In the genomic region with DNA sequence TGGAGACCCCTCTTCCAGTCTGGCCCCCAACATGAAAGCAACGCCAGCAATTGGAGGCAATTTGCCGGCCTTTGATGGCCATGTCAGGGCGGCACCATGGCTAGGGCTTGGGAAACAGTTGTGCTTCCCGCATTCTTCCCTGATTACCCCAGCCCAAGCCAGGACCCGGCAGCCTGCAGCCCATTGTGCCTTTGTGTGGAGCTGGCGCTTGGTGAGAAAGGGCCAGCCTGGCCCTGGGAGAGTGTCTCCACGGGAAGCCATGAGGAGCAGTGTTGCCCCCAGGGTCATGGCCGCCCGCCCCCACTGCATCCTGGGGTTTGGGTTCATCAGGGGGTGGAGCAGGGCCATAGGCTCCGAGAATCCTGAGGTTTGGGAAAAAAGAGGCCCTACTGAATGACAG, we compare ENCODE assay signal across 27 cellular contexts.
DNase-seq lines count a peak whose midpoint lies in the region; ATAC-seq, FAIRE-seq and TF ChIP-seq lines count a peak whose summit lies in the region.
"Had no signal": no experiment of that assay in that cellular context is flagged by ENCODE, and none has a peak within 500 bp of the region (broad histone marks: within the 10 kb centered on the region; RNA-seq: fewer than 3 reads in every experiment).

No MANE protein-coding gene starts in this region.

- H2AFZ ChIP-seq in H1 (ENCODE audit: low read length): no peak overlapping the region
- no peak overlapping the region for H2AFZ ChIP-seq in SK-N-SH (ENCODE audit: low read depth)
- H2AFZ ChIP-seq: GM23248, PC-9 had no signal

- no peak for TF ChIP-seq POLR2A in H1 (IDR thresholded peaks at IDR 0.05; ENCODE audit: control extremely low read depth in 1 of 2, low read depth in 2 of 2, low read length in 2 of 2)

- H3K56ac ChIP-seq in H1 (replicated peaks; ENCODE audit: insufficient read length, low read depth, low read length): no peak overlapping the region

- H3K4me1 ChIP-seq in H1 (replicated peaks in 1 of 4; ENCODE audit: control insufficient read depth in 3 of 4, insufficient read depth in 4 of 4, low read length in 3 of 4) (peaks cover 0 to 11% (median 5%) of the 10 kb centered on the region in 4 experiments; a peak in 5 of 7 replicates), mesodermal cell (ENCODE audit: control insufficient read depth, insufficient read depth, low read length, poor library complexity, severe bottlenecking) (peaks cover 22% of the 10 kb centered on the region), SK-N-SH (ENCODE audit: control insufficient read depth in 1 of 2, insufficient read depth in 2 of 2, low read depth in 1 of 2, low read length in 1 of 2) (peaks cover 0 to 91% of the 10 kb centered on the region in 2 experiments; a peak in 1 of 4 replicates)

- H3K27me3 ChIP-seq in H1 (replicated peaks in 1 of 4; ENCODE audit: control insufficient read depth in 3 of 4, extremely low read depth in 1 of 4, insufficient read depth in 3 of 4, low read length in 3 of 4) (no peaks in the 10 kb centered on the region), SK-N-SH (ENCODE audit: insufficient read depth) (no peaks in the 10 kb centered on the region)
- H3K27me3 ChIP-seq: BE2C had no signal

- H4K91ac ChIP-seq in H1 (replicated peaks; ENCODE audit: insufficient read length, low read length): no peak overlapping the region

- TF ChIP-seq CTCF in H1 (IDR thresholded peaks at IDR 0.05; ENCODE audit: control extremely low read depth in 1 of 3, insufficient read depth in 1 of 3, low read depth in 1 of 3, low read length in 3 of 3): no peak
- TF ChIP-seq CTCF in SK-N-SH (IDR thresholded peaks at IDR 0.05): no peak

- no peak overlapping the region for H2BK15ac ChIP-seq in H1 (ENCODE audit: low read length)

- no peak overlapping the region for H4K5ac ChIP-seq in H1 (ENCODE audit: insufficient read length, low read depth, low read length)

- H3K36me3 ChIP-seq in H1 (ENCODE audit: control insufficient read depth in 2 of 4, insufficient read depth in 4 of 4, low read length in 3 of 4): no peaks in the 10 kb centered on the region
- no peaks in the 10 kb centered on the region for H3K36me3 ChIP-seq in mesodermal cell (ENCODE audit: control insufficient read depth, insufficient read depth, low read length)
- H3K36me3 ChIP-seq in SK-N-SH (replicated peaks in 1 of 2; ENCODE audit: control insufficient read depth in 1 of 2, insufficient read depth in 2 of 2, low read length in 1 of 2): no peaks in the 10 kb centered on the region

- TF ChIP-seq RAD21 in H1 (IDR thresholded peaks at IDR 0.05 in 1 of 2, conservative IDR thresholded peaks at IDR 0.05 in 1 of 2; ENCODE audit: low read depth in 2 of 2, low read length in 2 of 2) (no peak), SK-N-SH (IDR thresholded peaks at IDR 0.05; ENCODE audit: low read length) (no peak)

- no peak overlapping the region for H4K8ac ChIP-seq in H1 (ENCODE audit: extremely low read depth, insufficient read depth, low read length)

- no peaks in the 10 kb centered on the region for H3K23me2 ChIP-seq in H1 (ENCODE audit: low read depth, low read length)

- H3K9ac ChIP-seq in H1 (replicated peaks in 1 of 4; ENCODE audit: extremely low read depth in 1 of 4, low read depth in 3 of 4, low read length in 3 of 4) (no peak overlapping the region), SK-N-SH (no peak overlapping the region)
- H3K9ac ChIP-seq: GM23248 had no signal

- CTCF ChIA-PET in H1 (lab: Charles Lee; ENCODE audit: partially characterized antibody) (interaction anchor here (0.6 to 2.7 kb wide), 3 partner anchors 9 to 107 kb away, joined by 3 to 20 read pairs (median 3); no protein-coding TSS in a partner anchor), SK-N-SH (lab: Yijun Ruan, JAX) (interaction anchor here (1.1 kb wide), 1 partner anchor 305 kb away, joined by 3 read pairs; no protein-coding TSS in a partner anchor)

- no peak overlapping the region for H2BK120ac ChIP-seq in H1 (replicated peaks; ENCODE audit: low read depth, low read length)

- DNase-seq in ELF-1 (ENCODE audit: low read depth, low spot score) (peak; percentile 83), NCI-H146 (lab: John Stamatoyannopoulos, UW) (peak; percentile 82), H1 (ENCODE audit: low read depth in 1 of 2, low spot score in 2 of 2) (no peak), HUDEP-2 (lab: John Stamatoyannopoulos, UW; ENCODE audit: unreplicated experiment in 76 of 76) (no peak), SK-N-SH (no peak), middle frontal gyrus (ENCODE audit: extremely low spot score, low spot score) (no peak)
- DNase-seq: 8988T; ACHN; BE2C; CD8-positive, alpha-beta memory T cell; DMS79 treated with DMSO at 0.1 percent for 48 hours; GM23248; Kasumi-1; NCI-H1092 treated with DMSO at 0.1 percent for 48 hours; NCI-H1436; NCI-H1930; NCI-H2107; NCI-H524 treated with DMSO at 0.1 percent for 48 hours; NCI-H774; NK-92 treated with Interleukin-12 subunit alpha and Interleukin-12 subunit beta, amount 100 ng/mL, for 24 hours; PC-9; Right ventricle myocardium superior; RPMI8226 had no signal

- no peak for FAIRE-seq in H1 (lab: Jason Lieb, UNC)
- FAIRE-seq: K562 had no signal

- H3K4ac ChIP-seq in H1 (replicated peaks; ENCODE audit: insufficient read length, low read depth, low read length): no peak overlapping the region

- no peaks in the 10 kb centered on the region for H3K79me2 ChIP-seq in H1 (ENCODE audit: control insufficient read depth in 1 of 2, insufficient read depth in 2 of 2, low read length in 2 of 2)
- H3K79me2 ChIP-seq in SK-N-SH (ENCODE audit: insufficient read depth): no peaks in the 10 kb centered on the region

- H3F3A ChIP-seq in SK-N-SH (replicated peaks; ENCODE audit: insufficient read depth): no peaks in the 10 kb centered on the region

- H3K9me3 ChIP-seq in H1 (ENCODE audit: insufficient read depth in 2 of 2, low read depth in 1 of 2, low read length in 1 of 2) (no peaks in the 10 kb centered on the region), mesodermal cell (ENCODE audit: control insufficient read depth, low read length) (no peaks in the 10 kb centered on the region), SK-N-SH (no peaks in the 10 kb centered on the region)
- H3K9me3 ChIP-seq: BE2C had no signal

- no peaks in the 10 kb centered on the region for H3K9me2 ChIP-seq in SK-N-SH

- H3K4me3 ChIP-seq in H1 (ENCODE audit: extremely low read depth in 1 of 4, insufficient read depth in 2 of 4, low read depth in 3 of 4, low read length in 4 of 4) (no peak overlapping the region), mesodermal cell (ENCODE audit: extremely low read depth, insufficient read depth, low read length, poor library complexity, severe bottlenecking) (no peak overlapping the region), SK-N-SH (ENCODE audit: low read depth in 2 of 2, low read length in 1 of 2) (no peak overlapping the region)
- H3K4me3 ChIP-seq: GM23248, K562, PC-9 had no signal

- H3K4me2 ChIP-seq in H1 (ENCODE audit: insufficient read depth in 1 of 2, low read depth in 2 of 2, low read length in 2 of 2) (no peak overlapping the region), SK-N-SH (no peak overlapping the region)
- H3K4me2 ChIP-seq: PC-9 had no signal

- POLR2A ChIA-PET in H1 (lab: Charles Lee; ENCODE audit: partially characterized antibody) (interaction anchor here (1.0 kb wide), 1 partner anchor 31 kb away, joined by 3 read pairs; no protein-coding TSS in a partner anchor), SK-N-SH (lab: Yijun Ruan, JAX) (no interaction called here)

- TF ChIP-seq EP300 in H1 (IDR thresholded peaks at IDR 0.05; ENCODE audit: borderline replicate concordance in 1 of 2, low read depth in 2 of 2, low read length in 2 of 2) (no peak), SK-N-SH (IDR thresholded peaks at IDR 0.05; ENCODE audit: borderline replicate concordance in 1 of 2, low read depth in 1 of 2, low read length in 1 of 2) (no peak)

- H4K20me1 ChIP-seq in H1 (replicated peaks in 1 of 2; ENCODE audit: control insufficient read depth in 1 of 2, insufficient read depth in 2 of 2, low read length in 2 of 2): no peaks in the 10 kb centered on the region
- H4K20me1 ChIP-seq in SK-N-SH (ENCODE audit: insufficient read depth): no peaks in the 10 kb centered on the region

- H3K79me1 ChIP-seq in H1 (ENCODE audit: low read depth, low read length): no peaks in the 10 kb centered on the region

- no peak for ATAC-seq in HG03469 (IDR thresholded peaks at IDR 0.05; ENCODE audit: unreplicated experiment)
- ATAC-seq: HCT116, K562 had no signal

- H2BK12ac ChIP-seq in H1 (ENCODE audit: low read depth, low read length): peak overlapping the region; percentile 63; the same call in 1 of the 2 replicates

- H2AK5ac ChIP-seq in H1 (ENCODE audit: low read depth, low read length): no peak overlapping the region

- no peak overlapping the region for H3K27ac ChIP-seq in H1 (ENCODE audit: low read depth, low read length)
- peak overlapping the region; percentile 36 for H3K27ac ChIP-seq in mesodermal cell (ENCODE audit: low read depth, low read length, severe bottlenecking)
- H3K27ac ChIP-seq in SK-N-SH (ENCODE audit: low read depth in 2 of 2, low read length in 1 of 2): peak overlapping the region in 1 of 2 experiments; percentile 97; a peak in 2 of 4 replicates
- H3K27ac ChIP-seq: GM23248, PC-9 had no signal

- no peak overlapping the region for H3K14ac ChIP-seq in H1 (ENCODE audit: insufficient read length)

- no peak overlapping the region for H3K23ac ChIP-seq in H1 (ENCODE audit: insufficient read length)

- no peak overlapping the region for H2BK20ac ChIP-seq in H1 (ENCODE audit: low read length)

- WGBS in H1 (ENCODE audit: extremely low coverage in 1 of 2, insufficient coverage in 1 of 2, insufficient read length in 1 of 2, insufficient replicate concordance in 2 of 2, low coverage in 1 of 2, low lambda C conversion rate in 2 of 2, missing lambda C conversion rate in 1 of 2), 2 experiments: 84% methylated on average over 10 of the region's 10 CpGs; no CpG with 5 or more reads in 1 of the 2 experiments
- WGBS in mesodermal cell (ENCODE audit: insufficient coverage in 2 of 2), 2 experiments: 65 to 67% methylated on average over 6 to 9 of the region's 10 CpGs
- WGBS in SK-N-SH (ENCODE audit: low lambda C conversion rate): 98% methylated on average over 7 of the region's 10 CpGs

- no peak overlapping the region for H2BK5ac ChIP-seq in H1 (ENCODE audit: low read depth, low read length)

- H3K18ac ChIP-seq in H1 (ENCODE audit: extremely low read depth, low read length): no peak overlapping the region; the same call in 1 of the 2 replicates

TF ChIP-seq in H1, 55 proteins besides CTCF, POLR2A, EP300 and RAD21:
- TF ChIP-seq JUN (IDR thresholded peaks at IDR 0.05; ENCODE audit: low read depth, low read length): no peak
- no peak for TF ChIP-seq BACH1 (IDR thresholded peaks at IDR 0.05; ENCODE audit: low read length)

TF ChIP-seq in SK-N-SH, 30 proteins besides CTCF, POLR2A, EP300 and RAD21 (continues in another document):
- TF ChIP-seq, protein P1, sequence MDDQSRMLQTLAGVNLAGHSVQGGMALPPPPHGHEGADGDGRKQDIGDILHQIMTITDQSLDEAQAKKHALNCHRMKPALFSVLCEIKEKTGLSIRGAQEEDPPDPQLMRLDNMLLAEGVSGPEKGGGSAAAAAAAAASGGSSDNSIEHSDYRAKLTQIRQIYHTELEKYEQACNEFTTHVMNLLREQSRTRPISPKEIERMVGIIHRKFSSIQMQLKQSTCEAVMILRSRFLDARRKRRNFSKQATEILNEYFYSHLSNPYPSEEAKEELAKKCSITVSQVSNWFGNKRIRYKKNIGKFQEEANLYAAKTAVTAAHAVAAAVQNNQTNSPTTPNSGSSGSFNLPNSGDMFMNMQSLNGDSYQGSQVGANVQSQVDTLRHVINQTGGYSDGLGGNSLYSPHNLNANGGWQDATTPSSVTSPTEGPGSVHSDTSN (IDR thresholded peaks at IDR 0.05): no peak

Comparison
In these comparisons a context has a peak if more than half of its experiments do, and no peak if none do; other contexts are left out.
1. DNase-seq: peak in ELF-1 (single experiment) and NCI-H146 (single experiment); none in H1 (0 of 2), HUDEP-2 (0 of 76), SK-N-SH (single experiment) and middle frontal gyrus (single experiment).